In the genomic region with DNA sequence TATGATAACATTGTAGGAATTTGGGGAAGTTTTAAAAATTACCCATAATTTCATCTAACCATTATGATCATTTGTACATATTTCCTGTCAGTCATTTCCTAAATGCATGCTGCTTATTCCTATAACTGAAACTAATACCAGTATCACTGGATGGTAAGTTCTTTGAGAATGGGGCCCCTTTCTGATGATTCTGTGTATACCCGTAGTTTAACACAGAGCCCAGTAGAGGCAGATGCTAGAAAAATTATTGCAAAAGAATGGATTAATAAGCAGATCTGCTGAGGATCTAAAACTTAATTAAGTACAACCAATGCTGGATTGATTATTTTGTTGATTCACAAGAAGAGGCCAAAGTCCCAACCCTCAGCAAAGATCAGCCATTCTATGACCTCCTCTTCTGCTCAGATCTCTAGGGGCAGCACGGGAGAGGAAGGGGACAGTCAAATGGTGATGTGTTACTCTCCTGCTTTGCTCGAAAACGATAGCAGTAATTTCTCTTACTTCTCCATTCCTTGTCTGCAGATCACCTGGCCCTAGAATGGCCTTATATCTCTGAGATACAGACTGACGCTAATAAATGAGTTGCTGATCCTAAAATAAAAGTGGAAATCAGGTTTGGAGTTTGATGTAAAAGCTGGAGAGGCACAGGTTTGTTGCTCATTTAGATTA, we compare ENCODE assay signal across 9 cellular contexts.
DNase-seq lines count a peak whose midpoint lies in the region; ATAC-seq and TF ChIP-seq lines count a peak whose summit lies in the region.
"Had no signal": no experiment of that assay in that cellular context is flagged by ENCODE, and none has a peak within 500 bp of the region (broad histone marks: within the 10 kb centered on the region; RNA-seq: fewer than 3 reads in every experiment).

No MANE protein-coding gene starts in this region.

- peak; percentile 50 for DNase-seq in RPMI8226
- no peak for DNase-seq in HuH-7 (ENCODE audit: low spot score)
- no peak for DNase-seq in EL
- no peak for DNase-seq in OCI-M2 (lab: John Stamatoyannopoulos, UW; ENCODE audit: unreplicated experiment)
- no peak for DNase-seq in GM19238 (ENCODE audit: insufficient read length, low spot score)

- WGBS in liver: 57% methylated on average over 5 of the region's 5 CpGs

- no peaks in the 10 kb centered on the region for H3K27me3 ChIP-seq in liver (ENCODE audit: control insufficient read depth in 4 of 4, insufficient read depth in 4 of 4, low read length in 3 of 4)

- H3K36me3 ChIP-seq in liver (ENCODE audit: control insufficient read depth in 4 of 4, insufficient read depth in 3 of 4, low read depth in 1 of 4, low read length in 3 of 4): no peaks in the 10 kb centered on the region

- peaks cover 0 to 6% (median 2%) of the 10 kb centered on the region in 4 donors for H3K4me1 ChIP-seq in liver (ENCODE audit: control insufficient read depth in 4 of 4, insufficient read depth in 4 of 4, low read length in 3 of 4)

- TF ChIP-seq RAD21 in liver (IDR thresholded peaks at IDR 0.05): no peak

- no peak overlapping the region for H3K9ac ChIP-seq in liver (ENCODE audit: low read depth in 1 of 2, low read length in 2 of 2)

- no peaks in the 10 kb centered on the region for H3K9me3 ChIP-seq in liver (ENCODE audit: control insufficient read depth in 4 of 4, low read length in 3 of 4)

- TF ChIP-seq CTCF in liver (IDR thresholded peaks at IDR 0.05; ENCODE audit: low read depth, low read length, missing input control): no peak

- no peak overlapping the region for H3K4me3 ChIP-seq in liver (ENCODE audit: low read depth in 1 of 3, low read length in 3 of 3)

- H3K27ac ChIP-seq in liver (ENCODE audit: low read depth in 1 of 2, low read length in 2 of 2): no peak overlapping the region

- ATAC-seq in GM18873 (IDR thresholded peaks at IDR 0.05; ENCODE audit: low FRiP score, unreplicated experiment) (peak; percentile 41), HG02623 (IDR thresholded peaks at IDR 0.05; ENCODE audit: unreplicated experiment) (peak; percentile 35)
- ATAC-seq: Panc1 had no signal

TF ChIP-seq in liver, 16 proteins besides CTCF, POLR2A, EP300 and RAD21:
- no peak for TF ChIP-seq NR2F2 (IDR thresholded peaks at IDR 0.05)
- no peak for TF ChIP-seq TAF1 (conservative IDR thresholded peaks at IDR 0.05)
- peak; percentile 20 for TF ChIP-seq HNF4G (IDR thresholded peaks at IDR 0.05)
- TF ChIP-seq EGR1 (IDR thresholded peaks at IDR 0.05; ENCODE audit: low read depth in 2 of 2): no peak
- TF ChIP-seq HNF4A (conservative IDR thresholded peaks at IDR 0.05): peak; percentile 38 to 72
